8 cellular contexts compared by ENCODE assay signal in genomic region chr19:34676697-34677385, GRCh38. TPM values are rescaled to one million over a fixed set of nuclear protein-coding genes. Genes with fewer than 3 reads are reported as not detected.
A peak's percentile ranks its signal among the peaks of the same experiment; 100 is the strongest.
DNase-seq lines count a peak whose midpoint lies in the region; ATAC-seq lines count a peak whose summit lies in the region.

TSS of gene SCGB2B2 (minus strand) at chr19:34677159. CDS start at chr19:34594563, 82,596 bp downstream.

- DNase-seq in DMS 273 (lab: John Stamatoyannopoulos, UW; ENCODE audit: unreplicated experiment), result peak; percentile 95
- peak; percentile 86 for DNase-seq in NCI-H774 (lab: John Stamatoyannopoulos, UW)
- DNase-seq in activated T-cell treated with anti-CD3 and anti-CD28 coated beads, Interleukin-2, amount 50 U/mL, for 4 hours, result no peak
- DNase-seq in foreskin melanocyte, result peak; percentile 76
- peak; percentile 5 for DNase-seq in non-pigmented ciliary epithelial cell (ENCODE audit: low read depth)
- DNase-seq in pons (ENCODE audit: low spot score), result no peak

- peaks cover 6% of the 10 kb centered on the region for H3K27me3 Mint-ChIP-seq in activated T-cell treated with anti-CD3 and anti-CD28 coated beads, Interleukin-2, amount 50 U/mL, for 4 hours (ENCODE audit: low read depth)

- ATAC-seq in GM19467 (IDR thresholded peaks at IDR 0.05; ENCODE audit: unreplicated experiment), result peak; percentile 43
- ATAC-seq in HG03565 (IDR thresholded peaks at IDR 0.05; ENCODE audit: unreplicated experiment), result peak; percentile 35
- ATAC-seq in activated T-cell treated with anti-CD3 and anti-CD28 coated beads, Interleukin-2, amount 50 U/mL, for 4 hours, result peak; percentile 79 to 81

- H3K9me3 Mint-ChIP-seq in activated T-cell treated with anti-CD3 and anti-CD28 coated beads, Interleukin-2, amount 50 U/mL, for 4 hours, result peaks cover 14% of the 10 kb centered on the region

- peaks cover 27% of the 10 kb centered on the region for H3K4me1 Mint-ChIP-seq in activated T-cell treated with anti-CD3 and anti-CD28 coated beads, Interleukin-2, amount 50 U/mL, for 4 hours (ENCODE audit: low read depth)

- peak within 1 kb of the TSS; percentile 96 for H3K4me3 Mint-ChIP-seq in activated T-cell treated with anti-CD3 and anti-CD28 coated beads, Interleukin-2, amount 50 U/mL, for 4 hours

- H3K36me3 Mint-ChIP-seq in activated T-cell treated with anti-CD3 and anti-CD28 coated beads, Interleukin-2, amount 50 U/mL, for 4 hours (ENCODE audit: insufficient read depth), result peaks cover 36% of the 10 kb centered on the region

RNA-seq across cellular contexts. Expression of gene SCGB2B2, which starts in this region (rescaled TPM):
- total RNA-seq in activated T-cell treated with anti-CD3 and anti-CD28 coated beads, Interleukin-2, amount 50 U/mL, for 4 hours, result under 1 TPM in 2 of 3 donors, not detected in 1; 0.32 to 0.65 TPM

Comparison
In these comparisons a context has a peak if more than half of its experiments do, and no peak if none do; other contexts are left out.
1. Peak in ATAC-seq in activated T-cell treated with anti-CD3 and anti-CD28 coated beads, Interleukin-2, amount 50 U/mL, for 4 hours; RNA of the gene not detected or under 1 TPM.
2. DNase-seq: peak in DMS 273 (single experiment), NCI-H774 (single experiment), foreskin melanocyte (single experiment) and non-pigmented ciliary epithelial cell (single experiment); none in activated T-cell treated with anti-CD3 and anti-CD28 coated beads, Interleukin-2, amount 50 U/mL, for 4 hours (single experiment) and pons (single experiment).
3. Peak in every context shown above with its lines, with median percentiles within 50 percentile points of each other: ATAC-seq.